1 cellular context compared by ENCODE assay signal in the genomic region with DNA sequence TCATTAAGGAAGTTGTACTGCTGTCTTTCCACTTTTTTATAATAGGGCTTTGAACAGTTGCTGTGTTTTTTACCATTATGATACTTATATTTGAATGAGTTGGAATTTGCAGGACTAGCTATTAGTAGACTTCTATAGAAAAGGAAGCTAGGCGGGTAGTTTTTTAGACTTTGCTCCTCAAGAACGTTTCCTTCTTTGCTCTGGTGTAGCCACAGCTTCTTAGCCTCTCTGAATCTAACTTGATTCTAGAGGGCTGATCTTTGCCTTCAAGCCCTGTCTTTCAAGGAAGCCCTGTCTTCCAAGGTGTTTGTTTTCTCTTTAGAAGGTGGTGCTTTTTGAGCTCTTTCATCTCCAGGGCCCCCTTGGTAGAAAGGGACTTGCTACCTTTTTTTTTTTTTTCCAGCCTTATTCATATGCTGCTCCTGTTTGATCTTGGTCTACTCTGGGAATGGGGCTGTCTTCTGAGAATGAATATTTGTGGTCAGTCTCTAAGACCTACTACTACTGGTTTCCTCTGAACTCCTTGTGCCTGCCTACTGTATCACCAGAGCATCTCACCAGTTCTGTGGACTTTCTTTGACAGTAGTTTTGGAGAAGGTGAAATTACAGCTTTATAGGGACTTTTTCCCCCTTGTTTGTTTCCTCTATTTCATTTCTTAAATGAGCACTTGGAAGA.
TF ChIP-seq lines count a peak whose summit lies in the region.

No MANE protein-coding gene starts in this region.

TF ChIP-seq in GM23338, 12 proteins besides CTCF, POLR2A, EP300 and RAD21 (continued from another document):
- TF ChIP-seq, protein P1, sequence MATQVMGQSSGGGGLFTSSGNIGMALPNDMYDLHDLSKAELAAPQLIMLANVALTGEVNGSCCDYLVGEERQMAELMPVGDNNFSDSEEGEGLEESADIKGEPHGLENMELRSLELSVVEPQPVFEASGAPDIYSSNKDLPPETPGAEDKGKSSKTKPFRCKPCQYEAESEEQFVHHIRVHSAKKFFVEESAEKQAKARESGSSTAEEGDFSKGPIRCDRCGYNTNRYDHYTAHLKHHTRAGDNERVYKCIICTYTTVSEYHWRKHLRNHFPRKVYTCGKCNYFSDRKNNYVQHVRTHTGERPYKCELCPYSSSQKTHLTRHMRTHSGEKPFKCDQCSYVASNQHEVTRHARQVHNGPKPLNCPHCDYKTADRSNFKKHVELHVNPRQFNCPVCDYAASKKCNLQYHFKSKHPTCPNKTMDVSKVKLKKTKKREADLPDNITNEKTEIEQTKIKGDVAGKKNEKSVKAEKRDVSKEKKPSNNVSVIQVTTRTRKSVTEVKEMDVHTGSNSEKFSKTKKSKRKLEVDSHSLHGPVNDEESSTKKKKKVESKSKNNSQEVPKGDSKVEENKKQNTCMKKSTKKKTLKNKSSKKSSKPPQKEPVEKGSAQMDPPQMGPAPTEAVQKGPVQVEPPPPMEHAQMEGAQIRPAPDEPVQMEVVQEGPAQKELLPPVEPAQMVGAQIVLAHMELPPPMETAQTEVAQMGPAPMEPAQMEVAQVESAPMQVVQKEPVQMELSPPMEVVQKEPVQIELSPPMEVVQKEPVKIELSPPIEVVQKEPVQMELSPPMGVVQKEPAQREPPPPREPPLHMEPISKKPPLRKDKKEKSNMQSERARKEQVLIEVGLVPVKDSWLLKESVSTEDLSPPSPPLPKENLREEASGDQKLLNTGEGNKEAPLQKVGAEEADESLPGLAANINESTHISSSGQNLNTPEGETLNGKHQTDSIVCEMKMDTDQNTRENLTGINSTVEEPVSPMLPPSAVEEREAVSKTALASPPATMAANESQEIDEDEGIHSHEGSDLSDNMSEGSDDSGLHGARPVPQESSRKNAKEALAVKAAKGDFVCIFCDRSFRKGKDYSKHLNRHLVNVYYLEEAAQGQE (IDR thresholded peaks at IDR 0.05; ENCODE audit: unreplicated experiment) = no peak
- TF ChIP-seq, protein P2, sequence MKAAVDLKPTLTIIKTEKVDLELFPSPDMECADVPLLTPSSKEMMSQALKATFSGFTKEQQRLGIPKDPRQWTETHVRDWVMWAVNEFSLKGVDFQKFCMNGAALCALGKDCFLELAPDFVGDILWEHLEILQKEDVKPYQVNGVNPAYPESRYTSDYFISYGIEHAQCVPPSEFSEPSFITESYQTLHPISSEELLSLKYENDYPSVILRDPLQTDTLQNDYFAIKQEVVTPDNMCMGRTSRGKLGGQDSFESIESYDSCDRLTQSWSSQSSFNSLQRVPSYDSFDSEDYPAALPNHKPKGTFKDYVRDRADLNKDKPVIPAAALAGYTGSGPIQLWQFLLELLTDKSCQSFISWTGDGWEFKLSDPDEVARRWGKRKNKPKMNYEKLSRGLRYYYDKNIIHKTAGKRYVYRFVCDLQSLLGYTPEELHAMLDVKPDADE (IDR thresholded peaks at IDR 0.05) = no peak
- TF ChIP-seq JUNB (IDR thresholded peaks at IDR 0.05; ENCODE audit: unreplicated experiment) (no peak), NANOG (IDR thresholded peaks at IDR 0.05; ENCODE audit: borderline replicate concordance) (no peak), ZNF331 (CRISPR knock-in tag; IDR thresholded peaks at IDR 0.05; ENCODE audit: low read depth) (no peak), ZNF462 (CRISPR knock-in tag; IDR thresholded peaks at IDR 0.05) (no peak), CREB1 (CRISPR knock-in tag; IDR thresholded peaks at IDR 0.05; ENCODE audit: low read depth) (no peak), POLR2AphosphoS5 (IDR thresholded peaks at IDR 0.05; ENCODE audit: low read depth) (no peak), EZH2 (IDR thresholded peaks at IDR 0.05; ENCODE audit: low read depth, unreplicated experiment) (no peak), STAT1 (IDR thresholded peaks at IDR 0.05; ENCODE audit: unreplicated experiment) (no peak), EZH2phosphoT487 (IDR thresholded peaks at IDR 0.05; ENCODE audit: unreplicated experiment) (no peak)
TF ChIP-seq in GM23338: peak in this region for 0.
